In genomic region chr2:30541680-30542079, GRCh38 we compare ENCODE assay signal across 17 cellular contexts.
DNase-seq lines count a peak whose midpoint lies in the region; ATAC-seq, FAIRE-seq and TF ChIP-seq lines count a peak whose summit lies in the region.
"Had no signal": no experiment of that assay in that cellular context is flagged by ENCODE, and none has a peak within 500 bp of the region (broad histone marks: within the 10 kb centered on the region; RNA-seq: fewer than 3 reads in every experiment).

No MANE protein-coding gene starts in this region.

- peaks cover 8% of the 10 kb centered on the region; the same call in 1 of the 2 replicates for H3K4me1 ChIP-seq in MM.1S (ENCODE audit: low read length)
- H3K4me1 ChIP-seq in K562 (replicated peaks in 1 of 2; ENCODE audit: control insufficient read depth in 2 of 2, insufficient read depth in 2 of 2, low read length in 2 of 2): no peaks in the 10 kb centered on the region
- H3K4me1 ChIP-seq: Peyer's patch had no signal

- no peak overlapping the region for H2AFZ ChIP-seq in MM.1S (ENCODE audit: low read length)
- H2AFZ ChIP-seq in K562 (ENCODE audit: low read depth, low read length): no peak overlapping the region

- CTCF ChIA-PET in K562 (lab: Yijun Ruan, JAX; ENCODE audit: low intra/inter-chr PET ratio): no interaction called here

- H3K4me2 ChIP-seq in MM.1S (ENCODE audit: low read depth, low read length): no peak overlapping the region
- no peak overlapping the region for H3K4me2 ChIP-seq in K562 (ENCODE audit: insufficient read depth, low read length)
- H3K4me2 ChIP-seq: SK-N-SH had no signal

- no peak for DNase-seq in activated naive CD8-positive, alpha-beta T cell treated with anti-CD3 and anti-CD28 coated beads, Interleukin-2, amount 50 U/mL, for 24 hours
- DNase-seq in MM.1S: peak; percentile 69
- no peak for DNase-seq in K562 (ENCODE audit: extremely low read depth in 1 of 4, low spot score in 3 of 4)
- DNase-seq in DMS79 treated with DMSO at 0.1 percent for 48 hours (lab: John Stamatoyannopoulos, UW): no peak
- DNase-seq in superior temporal gyrus (ENCODE audit: extremely low spot score): no peak
- DNase-seq: NCI-H1105, NCI-H1694, NCI-H2107, NCI-H2227 treated with DMSO at 0.1 percent for 48 hours, NCI-H524 treated with DMSO at 0.1 percent for 48 hours, Peyer's patch, SHP77, SK-N-SH had no signal

- peaks cover 22% of the 10 kb centered on the region for H3K36me3 Mint-ChIP-seq in activated naive CD8-positive, alpha-beta T cell
- peaks cover 29% of the 10 kb centered on the region for H3K36me3 Mint-ChIP-seq in activated naive CD8-positive, alpha-beta T cell treated with anti-CD3 and anti-CD28 coated beads, Interleukin-2, amount 50 U/mL, for 24 hours (ENCODE audit: low read depth)

- H3K27ac Mint-ChIP-seq in activated naive CD8-positive, alpha-beta T cell: peak overlapping the region; percentile 59
- H3K27ac Mint-ChIP-seq in activated naive CD8-positive, alpha-beta T cell treated with anti-CD3 and anti-CD28 coated beads, Interleukin-2, amount 50 U/mL, for 24 hours: no peak overlapping the region

- no peaks in the 10 kb centered on the region for H3K9me2 ChIP-seq in MM.1S (replicated peaks; ENCODE audit: insufficient read depth, low read length)
- H3K9me2 ChIP-seq: SK-N-SH had no signal

- no peaks in the 10 kb centered on the region for H3F3A ChIP-seq in MM.1S (ENCODE audit: insufficient read depth, low read length)

- H3K79me2 ChIP-seq in MM.1S (ENCODE audit: low read length): no peaks in the 10 kb centered on the region
- no peaks in the 10 kb centered on the region for H3K79me2 ChIP-seq in K562 (ENCODE audit: control insufficient read depth, insufficient read depth, low read length)

- TF ChIP-seq CTCF in MM.1S (IDR thresholded peaks at IDR 0.05; ENCODE audit: low read length) (no peak), K562 (IDR thresholded peaks at IDR 0.05 in 2 of 3, conservative IDR thresholded peaks at IDR 0.05 in 1 of 3; ENCODE audit: insufficient read depth in 2 of 3, low read depth in 1 of 3, low read length in 3 of 3) (no peak)

- intact Hi-C loops in K562 (cut with micrococcal nuclease): no loop called here

- POLR2A ChIA-PET in K562 (lab: Yijun Ruan, JAX): no interaction called here

- no peaks in the 10 kb centered on the region for H3K27me3 ChIP-seq in MM.1S (replicated peaks; ENCODE audit: insufficient read depth, low read length)
- no peaks in the 10 kb centered on the region for H3K27me3 ChIP-seq in K562 (ENCODE audit: control insufficient read depth in 2 of 2, insufficient read depth in 2 of 2, low read length in 2 of 2)
- H3K27me3 ChIP-seq: Peyer's patch had no signal

- 100% methylated on average over 1 of the region's 1 CpG for WGBS in K562 (ENCODE audit: insufficient coverage, low coverage, missing lambda C conversion rate)

- H3K9me3 Mint-ChIP-seq in activated naive CD8-positive, alpha-beta T cell (ENCODE audit: low read depth): peaks cover 2% of the 10 kb centered on the region
- H3K9me3 Mint-ChIP-seq in activated naive CD8-positive, alpha-beta T cell treated with anti-CD3 and anti-CD28 coated beads, Interleukin-2, amount 50 U/mL, for 24 hours: peaks cover 11% of the 10 kb centered on the region

- no peaks in the 10 kb centered on the region for H4K20me1 ChIP-seq in MM.1S (ENCODE audit: insufficient read depth, low read length)
- no peaks in the 10 kb centered on the region for H4K20me1 ChIP-seq in K562 (replicated peaks; ENCODE audit: control insufficient read depth, insufficient read depth, low read length)

- H3K36me3 ChIP-seq in MM.1S (replicated peaks; ENCODE audit: insufficient read depth, low read length): no peaks in the 10 kb centered on the region
- no peaks in the 10 kb centered on the region for H3K36me3 ChIP-seq in K562 (ENCODE audit: control insufficient read depth, insufficient read depth, low read length)
- H3K36me3 ChIP-seq: Peyer's patch had no signal

- no peak overlapping the region for H3K27ac ChIP-seq in MM.1S (ENCODE audit: low read length)
- H3K27ac ChIP-seq in K562 (ENCODE audit: extremely low read depth, low read depth, low read length): no peak overlapping the region
- H3K27ac ChIP-seq: C4-2B, Peyer's patch had no signal

- no peak for ATAC-seq in activated naive CD8-positive, alpha-beta T cell treated with anti-CD3 and anti-CD28 coated beads, Interleukin-2, amount 50 U/mL, for 24 hours
- ATAC-seq in K562: no peak
- ATAC-seq in HG03045 (IDR thresholded peaks at IDR 0.05; ENCODE audit: unreplicated experiment): no peak

- H3K4me1 Mint-ChIP-seq in activated naive CD8-positive, alpha-beta T cell (ENCODE audit: low read depth): peaks cover 39% of the 10 kb centered on the region
- peaks cover 19% of the 10 kb centered on the region for H3K4me1 Mint-ChIP-seq in activated naive CD8-positive, alpha-beta T cell treated with anti-CD3 and anti-CD28 coated beads, Interleukin-2, amount 50 U/mL, for 24 hours

- H3K4me3 ChIP-seq in MM.1S (ENCODE audit: low read length) (no peak overlapping the region), K562 (no peak overlapping the region)
- H3K4me3 ChIP-seq: Peyer's patch had no signal

- no peak overlapping the region for H3K9ac ChIP-seq in MM.1S (ENCODE audit: low read length)
- no peak overlapping the region for H3K9ac ChIP-seq in K562 (ENCODE audit: insufficient read depth in 1 of 2, low read depth in 2 of 2, low read length in 2 of 2)
- H3K9ac ChIP-seq: SK-N-SH had no signal

- no peak for TF ChIP-seq RAD21 in K562 (CRISPR knock-in tag; conservative IDR thresholded peaks at IDR 0.05 in 1 of 2, IDR thresholded peaks at IDR 0.05 in 1 of 2)

- no peak for FAIRE-seq in K562 (lab: Jason Lieb, UNC)
- FAIRE-seq: A204.1 had no signal

- TF ChIP-seq POLR2A in K562 (conservative IDR thresholded peaks at IDR 0.05): no peak

- no peaks in the 10 kb centered on the region for H3K27me3 Mint-ChIP-seq in activated naive CD8-positive, alpha-beta T cell
- H3K27me3 Mint-ChIP-seq in activated naive CD8-positive, alpha-beta T cell treated with anti-CD3 and anti-CD28 coated beads, Interleukin-2, amount 50 U/mL, for 24 hours: no peaks in the 10 kb centered on the region

- no peak for TF ChIP-seq EP300 in K562 (IDR thresholded peaks at IDR 0.05; ENCODE audit: low read length)

- BruUV-seq in K562 (replicated peaks; lab: Mats Ljungman, UMichigan): no TSS peak

- H3K9me1 ChIP-seq in K562 (ENCODE audit: control insufficient read depth, insufficient read depth, low read length): no peaks in the 10 kb centered on the region

- in situ Hi-C loops in K562 (cut with MboI): no loop called here

- H3K9me3 ChIP-seq in MM.1S (replicated peaks; ENCODE audit: insufficient read depth, low read length): no peaks in the 10 kb centered on the region
- no peaks in the 10 kb centered on the region for H3K9me3 ChIP-seq in K562 (replicated peaks; ENCODE audit: control insufficient read depth, insufficient read depth, low read depth, low read length)
- H3K9me3 ChIP-seq: Peyer's patch, SK-N-SH had no signal

- H3K4me3 Mint-ChIP-seq in activated naive CD8-positive, alpha-beta T cell: no peak overlapping the region
- no peak overlapping the region for H3K4me3 Mint-ChIP-seq in activated naive CD8-positive, alpha-beta T cell treated with anti-CD3 and anti-CD28 coated beads, Interleukin-2, amount 50 U/mL, for 24 hours

TF ChIP-seq in K562, 482 proteins besides CTCF, POLR2A, EP300 and RAD21:
- TF ChIP-seq ZNF184 (CRISPR knock-in tag; IDR thresholded peaks at IDR 0.05): peak; percentile 73; the same call in 1 of the 2 replicates
- TF ChIP-seq GTF2E2 (tag; IDR thresholded peaks at IDR 0.05): no peak
TF ChIP-seq in K562: peak in this region for 1.
